ENCODE assay signal across 29 cellular contexts in genomic region chr4:19523964-19524363, GRCh38.
"Had no signal": no experiment of that assay in that cellular context is flagged by ENCODE, and none has a peak within 500 bp of the region (broad histone marks: within the 10 kb centered on the region; RNA-seq: fewer than 3 reads in every experiment).

No MANE protein-coding gene starts in this region.

- ATAC-seq: activated CD8-positive, alpha-beta T cell treated with anti-CD3 and anti-CD28 coated beads for 36 hours; activated naive CD4-positive, alpha-beta T cell treated with anti-CD3 and anti-CD28 coated beads, Interleukin-2, amount 50 U/mL, for 72 hours; activated T-cell treated with anti-CD3 and anti-CD28 coated beads, Interleukin-2, amount 50 U/mL, for 4 hours; activated T-cell treated with anti-CD3 and anti-CD28 coated beads, Interleukin-2, amount 50 U/mL, for 72 hours; activated T-helper 17 cell treated with anti-CD3 and anti-CD28 coated beads, Interleukin-2, amount 50 U/mL, for 72 hours had no signal

- FAIRE-seq: colon, TTC549 had no signal

- H3K36me3 ChIP-seq: adrenal gland had no signal

- H3K27me3 ChIP-seq: adrenal gland had no signal

- DNase-seq: activated B cell treated with CpG ODN at 0.5 μM for 24 hours; activated CD4-positive, alpha-beta memory T cell treated with anti-CD3 and anti-CD28 coated beads for 36 hours; activated CD4-positive, alpha-beta T cell treated with anti-CD3 and anti-CD28 coated beads for 4 hours; activated CD4-positive, alpha-beta T cell treated with anti-CD3 and anti-CD28 coated beads, Interleukin-2, amount 10 ng/mL, durations not matched to agents 24 days and 14 days; activated CD4-positive, alpha-beta T cell treated with anti-CD3 and anti-CD28 coated beads, Interleukin-2, amount 50 U/mL, for 1 hour; activated CD4-positive, alpha-beta T cell treated with anti-CD3 and anti-CD28 coated beads, Interleukin-2, amount 50 U/mL, for 4 hours; activated CD4-positive, CD25-positive, alpha-beta regulatory T cell treated with anti-CD3 and anti-CD28 coated beads, Interleukin-2, amount 50 U/mL, for 72 hours; activated CD8-positive, alpha-beta memory T cell treated with anti-CD3 and anti-CD28 coated beads, Interleukin-2, amount 50 U/mL, for 4 hours; activated CD8-positive, alpha-beta T cell treated with anti-CD3 and anti-CD28 coated beads for 36 hours; activated effector memory CD4-positive, alpha-beta T cell treated with anti-CD3 and anti-CD28 coated beads, Interleukin-2, amount 50 U/mL, for 16 hours; activated gamma-delta T cell treated with Interleukin-2 at 50 U/mL for 16 hours; activated naive CD4-positive, alpha-beta T cell; activated naive CD4-positive, alpha-beta T cell treated with anti-CD3 and anti-CD28 coated beads for 36 hours; activated naive CD4-positive, alpha-beta T cell treated with anti-CD3 and anti-CD28 coated beads, Interleukin-2, amount 50 U/mL, for 16 hours; activated naive CD8-positive, alpha-beta T cell treated with anti-CD3 and anti-CD28 coated beads for 36 hours; activated T-cell treated with anti-CD3 and anti-CD28 coated beads for 4 hours; activated T-cell treated with anti-CD3 and anti-CD28 coated beads, Interleukin-2, amount 50 U/mL, for 1 hour; activated T-cell treated with anti-CD3 and anti-CD28 coated beads, Interleukin-2, amount 50 U/mL, for 4 hours; activated T-cell treated with anti-CD3 and anti-CD28 coated beads, Interleukin-2, amount 50 U/mL, for 72 hours; adrenal gland; amniotic stem cell; aorta; central memory CD4-positive, alpha-beta T cell; T-helper 2 cell; T-helper 9 cell had no signal

- H3K4me3 ChIP-seq: adrenal gland had no signal
